18 cellular contexts compared by ENCODE assay signal in the genomic region with DNA sequence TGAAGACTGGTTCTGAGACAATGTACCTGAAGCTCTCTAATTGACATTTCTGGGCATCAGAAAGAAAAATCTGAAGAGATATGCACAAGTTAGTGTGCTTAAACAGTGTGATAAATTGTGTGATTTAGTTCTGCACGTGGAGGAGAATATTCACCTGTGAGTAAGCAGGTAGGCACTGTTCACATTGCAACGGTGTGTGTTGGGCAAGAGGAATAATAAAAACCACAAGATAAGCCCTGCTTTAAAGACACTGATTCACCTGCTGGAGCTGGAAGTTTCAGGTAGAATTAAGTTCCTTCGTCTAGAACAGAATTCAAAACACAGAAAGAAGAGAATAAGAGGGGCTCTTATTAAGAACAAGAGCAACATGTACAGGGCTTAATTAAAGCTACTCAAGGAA.
DNase-seq lines count a peak whose midpoint lies in the region; ATAC-seq, FAIRE-seq and TF ChIP-seq lines count a peak whose summit lies in the region.
"Had no signal": no experiment of that assay in that cellular context is flagged by ENCODE, and none has a peak within 500 bp of the region (broad histone marks: within the 10 kb centered on the region; RNA-seq: fewer than 3 reads in every experiment).

No MANE protein-coding gene starts in this region.

- H2AFZ ChIP-seq in OCI-LY7 (ENCODE audit: low read length): no peak overlapping the region
- H2AFZ ChIP-seq: GM23248 had no signal

- BruUV-seq in OCI-LY7 (replicated peaks; lab: Mats Ljungman, UMichigan): no TSS peak

- peaks cover 3% of the 10 kb centered on the region for H3K9me3 Mint-ChIP-seq in activated CD4-positive, alpha-beta T cell treated with anti-CD3 and anti-CD28 coated beads, Interleukin-2, amount 10 ng/mL, durations not matched to agents 24 days and 14 days
- H3K9me3 Mint-ChIP-seq in HFFc6: peaks cover 27% of the 10 kb centered on the region

- H3K36me3 ChIP-seq in bronchial epithelial cell (ENCODE audit: control insufficient read depth, insufficient read depth, low read length): no peaks in the 10 kb centered on the region
- H3K36me3 ChIP-seq in testis (ENCODE audit: low read depth, missing control alignments): no peaks in the 10 kb centered on the region
- H3K36me3 ChIP-seq in OCI-LY7 (ENCODE audit: insufficient read depth, low read length): no peaks in the 10 kb centered on the region
- H3K36me3 ChIP-seq: HAP-1 had no signal

- no peak for TF ChIP-seq POLR2A in testis (IDR thresholded peaks at IDR 0.05)

- no peaks in the 10 kb centered on the region for H3K27me3 Mint-ChIP-seq in activated CD4-positive, alpha-beta T cell treated with anti-CD3 and anti-CD28 coated beads, Interleukin-2, amount 10 ng/mL, durations not matched to agents 24 days and 14 days
- no peaks in the 10 kb centered on the region for H3K27me3 Mint-ChIP-seq in HFFc6 (ENCODE audit: insufficient read depth)
- H3K27me3 Mint-ChIP-seq: CD4-positive, alpha-beta T cell had no signal

- H3K9me3 ChIP-seq in testis: no peaks in the 10 kb centered on the region
- H3K9me3 ChIP-seq in OCI-LY7 (ENCODE audit: low read length): no peaks in the 10 kb centered on the region
- H3K9me3 ChIP-seq: Caco-2 had no signal

- peak; percentile 29 for ATAC-seq in foreskin keratinocyte
- ATAC-seq: A549 had no signal

- no peak overlapping the region for H3K27ac Mint-ChIP-seq in activated CD4-positive, alpha-beta T cell treated with anti-CD3 and anti-CD28 coated beads, Interleukin-2, amount 10 ng/mL, durations not matched to agents 24 days and 14 days
- H3K27ac Mint-ChIP-seq in HFFc6: no peak overlapping the region
- H3K27ac Mint-ChIP-seq: CD4-positive, alpha-beta T cell had no signal

- WGBS in testis, 2 donors: 84 to 86% methylated on average over 3 of the region's 3 CpGs

- H3K27ac ChIP-seq in foreskin keratinocyte: no peak overlapping the region
- no peak overlapping the region for H3K27ac ChIP-seq in testis
- H3K27ac ChIP-seq in OCI-LY7 (ENCODE audit: low read depth, low read length, poor library complexity, severe bottlenecking): no peak overlapping the region
- H3K27ac ChIP-seq: 22Rv1, A549, C4-2B, GM23248 had no signal

- no peaks in the 10 kb centered on the region for H3K9me2 ChIP-seq in OCI-LY7 (ENCODE audit: insufficient read depth, low read length)

- H3K36me3 Mint-ChIP-seq in activated CD4-positive, alpha-beta T cell treated with anti-CD3 and anti-CD28 coated beads, Interleukin-2, amount 10 ng/mL, durations not matched to agents 24 days and 14 days (ENCODE audit: low read depth): no peaks in the 10 kb centered on the region
- H3K36me3 Mint-ChIP-seq in HFFc6 (ENCODE audit: low read depth): no peaks in the 10 kb centered on the region

- no peak overlapping the region for H3K4me3 Mint-ChIP-seq in activated CD4-positive, alpha-beta T cell treated with anti-CD3 and anti-CD28 coated beads, Interleukin-2, amount 10 ng/mL, durations not matched to agents 24 days and 14 days
- H3K4me3 Mint-ChIP-seq in HFFc6: no peak overlapping the region
- H3K4me3 Mint-ChIP-seq: CD4-positive, alpha-beta T cell had no signal

- CTCF ChIA-PET in OCI-LY7 (lab: Charles Lee; ENCODE audit: unreplicated experiment): no interaction called here

- no peaks in the 10 kb centered on the region for H3K4me1 Mint-ChIP-seq in activated CD4-positive, alpha-beta T cell treated with anti-CD3 and anti-CD28 coated beads, Interleukin-2, amount 10 ng/mL, durations not matched to agents 24 days and 14 days
- no peaks in the 10 kb centered on the region for H3K4me1 Mint-ChIP-seq in HFFc6 (ENCODE audit: low read depth)

- H3K79me2 ChIP-seq in OCI-LY7 (ENCODE audit: insufficient read depth, low read depth, low read length): no peaks in the 10 kb centered on the region

- no peaks in the 10 kb centered on the region for H3K4me1 ChIP-seq in foreskin keratinocyte
- no peaks in the 10 kb centered on the region for H3K4me1 ChIP-seq in testis
- H3K4me1 ChIP-seq in OCI-LY7 (ENCODE audit: insufficient read depth, low read length, poor library complexity, severe bottlenecking): no peaks in the 10 kb centered on the region
- H3K4me1 ChIP-seq: A549, Caco-2, HAP-1 had no signal

- TF ChIP-seq CTCF in bronchial epithelial cell (IDR thresholded peaks at IDR 0.05; ENCODE audit: insufficient read depth, low read length, severe bottlenecking): no peak
- no peak for TF ChIP-seq CTCF in foreskin keratinocyte (conservative IDR thresholded peaks at IDR 0.05)
- TF ChIP-seq CTCF in HFFc6 (IDR thresholded peaks at IDR 0.05): no peak
- TF ChIP-seq CTCF in testis (IDR thresholded peaks at IDR 0.05): no peak
- no peak for TF ChIP-seq CTCF in OCI-LY7 (conservative IDR thresholded peaks at IDR 0.05; ENCODE audit: low read length)

- H3K4me3 ChIP-seq in bronchial epithelial cell (ENCODE audit: low read depth, low read length): no peak overlapping the region
- H3K4me3 ChIP-seq in testis: no peak overlapping the region
- H3K4me3 ChIP-seq in OCI-LY7 (ENCODE audit: low read depth, low read length, poor library complexity, severe bottlenecking): no peak overlapping the region
- H3K4me3 ChIP-seq: A549, GM23248, HAP-1 had no signal

- DNase-seq in activated CD4-positive, alpha-beta T cell treated with anti-CD3 and anti-CD28 coated beads, Interleukin-2, amount 10 ng/mL, durations not matched to agents 24 days and 14 days: peak; percentile 10
- no peak for DNase-seq in activated CD4-positive, alpha-beta T cell treated with anti-CD3 and anti-CD28 coated beads, Interleukin-2, amount 50 U/mL, for 1 hour
- peak; percentile 7 for DNase-seq in bronchial epithelial cell (ENCODE audit: low read depth)
- DNase-seq in foreskin keratinocyte: peak; percentile 1 to 9
- no peak for DNase-seq in HFFc6
- no peak for DNase-seq in testis
- no peak for DNase-seq in OCI-LY7 (ENCODE audit: low spot score)
- DNase-seq: AML-193; Caco-2; CD4-positive, alpha-beta T cell; GM23248 had no signal

- POLR2A ChIA-PET in OCI-LY7 (lab: Charles Lee): interaction anchor here (0.7 kb wide), 1 partner anchor 591 kb away, joined by 3 read pairs; no protein-coding TSS in a partner anchor

- no peak overlapping the region for H3K4me2 ChIP-seq in OCI-LY7 (ENCODE audit: low read length)
- H3K4me2 ChIP-seq: A549 had no signal

- intact Hi-C loops in activated CD4-positive, alpha-beta T cell treated with anti-CD3 and anti-CD28 coated beads, Interleukin-2, amount 10 ng/mL, durations not matched to agents 24 days and 14 days (cut with micrococcal nuclease): no loop called here
- intact Hi-C loops in testis (cut with DNase I; ENCODE audit: low total_unique reads): no loop called here
- intact Hi-C loops in OCI-LY7 (cut with micrococcal nuclease; ENCODE audit: unreplicated experiment): no loop called here

- no peaks in the 10 kb centered on the region for H4K20me1 ChIP-seq in OCI-LY7 (ENCODE audit: insufficient read depth, low read length)

- FAIRE-seq in bronchial epithelial cell (lab: Jason Lieb, UNC): no peak
- FAIRE-seq: D721Med, G401.6, GM12891 had no signal

- H3K27me3 ChIP-seq in bronchial epithelial cell (ENCODE audit: control insufficient read depth, insufficient read depth, low read length) (no peaks in the 10 kb centered on the region), foreskin keratinocyte (no peaks in the 10 kb centered on the region), testis (no peaks in the 10 kb centered on the region)

Comparison
In these comparisons a context has a peak if more than half of its experiments do, and no peak if none do; other contexts are left out.
1. DNase-seq: peak in activated CD4-positive, alpha-beta T cell treated with anti-CD3 and anti-CD28 coated beads, Interleukin-2, amount 10 ng/mL, durations not matched to agents 24 days and 14 days (single experiment), bronchial epithelial cell (single experiment) and foreskin keratinocyte (2 of 2); none in activated CD4-positive, alpha-beta T cell treated with anti-CD3 and anti-CD28 coated beads, Interleukin-2, amount 50 U/mL, for 1 hour (single experiment), HFFc6 (single experiment), testis (single experiment) and OCI-LY7 (single experiment).